20 cellular contexts compared by ENCODE assay signal in the genomic region with DNA sequence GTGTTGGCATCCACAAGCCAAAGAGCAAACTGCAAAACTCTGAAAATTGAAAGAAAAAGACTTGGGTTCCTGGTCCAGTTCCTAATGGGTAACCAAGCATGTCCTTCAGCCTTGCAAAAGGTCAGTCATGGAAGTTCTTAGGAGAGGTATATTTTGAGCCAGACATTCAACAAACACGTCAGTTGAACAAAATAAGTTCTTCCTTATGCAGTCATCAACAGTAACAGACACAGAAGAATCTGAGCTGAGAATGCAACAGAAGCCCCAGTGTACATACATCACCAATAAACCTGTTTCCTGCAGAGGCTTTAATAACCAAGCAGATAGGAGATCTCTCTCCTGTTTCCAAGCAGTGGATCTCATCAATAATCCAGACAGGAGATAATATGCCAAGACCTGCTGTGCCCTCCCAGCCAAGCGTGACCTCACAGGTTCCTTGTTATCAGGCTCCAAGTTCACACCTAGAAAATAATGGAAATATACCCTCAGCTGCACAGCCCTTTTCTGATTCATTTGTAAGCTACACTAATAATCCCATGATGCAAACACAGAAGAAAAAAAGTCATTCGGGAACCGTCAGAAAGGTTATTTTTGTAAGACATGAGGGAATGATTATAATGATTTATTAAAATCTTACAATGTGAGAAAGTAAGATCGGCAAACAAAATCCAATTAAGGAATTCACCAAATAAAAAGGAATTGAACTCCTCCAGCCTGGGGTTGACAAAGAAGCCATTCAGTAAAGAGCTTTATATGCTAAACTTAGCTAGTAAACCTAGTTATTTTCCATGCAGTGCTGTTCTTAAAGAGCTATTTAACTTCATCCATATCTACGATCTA.
DNase-seq lines count a peak whose midpoint lies in the region; TF ChIP-seq lines count a peak whose summit lies in the region.
"Had no signal": no experiment of that assay in that cellular context is flagged by ENCODE, and none has a peak within 500 bp of the region (broad histone marks: within the 10 kb centered on the region; RNA-seq: fewer than 3 reads in every experiment).

No MANE protein-coding gene starts in this region.

- peaks cover 10% of the 10 kb centered on the region for H3K27me3 Mint-ChIP-seq in progenitor cell of endocrine pancreas

- no peaks in the 10 kb centered on the region for H3K36me3 Mint-ChIP-seq in progenitor cell of endocrine pancreas (ENCODE audit: insufficient read depth)
- H3K36me3 Mint-ChIP-seq: WTC11 had no signal

- H3K4me3 Mint-ChIP-seq in progenitor cell of endocrine pancreas (ENCODE audit: low read depth), result no peak overlapping the region
- H3K4me3 Mint-ChIP-seq: activated T-helper 1 cell treated with anti-CD3 and anti-CD28 coated beads, Interleukin-12 subunit alpha, Interleukin-12 subunit beta, Interleukin-2, Interleukin-4 antibody, amounts not matched to agents 30 ng/mL and 10 ng/mL and 1 ng/mL, durations not matched to agents 14 hours and 24 hours and 36 hours; H9; WTC11 had no signal

- no peak overlapping the region for H3K4me3 ChIP-seq in fibroblast of mammary gland (ENCODE audit: control insufficient read depth, low read depth, low read length)
- H3K4me3 ChIP-seq: cardiac muscle cell, esophagus squamous epithelium, hepatocyte had no signal

- peak overlapping the region; percentile 34 for H3K27ac Mint-ChIP-seq in progenitor cell of endocrine pancreas
- H3K27ac Mint-ChIP-seq: activated T-helper 1 cell treated with anti-CD3 and anti-CD28 coated beads, Interleukin-12 subunit alpha, Interleukin-12 subunit beta, Interleukin-2, Interleukin-4 antibody, amounts not matched to agents 30 ng/mL and 10 ng/mL and 1 ng/mL, durations not matched to agents 14 hours and 24 hours and 36 hours; WTC11 had no signal

- TF ChIP-seq CTCF in fibroblast of mammary gland (conservative IDR thresholded peaks at IDR 0.05; ENCODE audit: control insufficient read depth, insufficient read depth, low read depth, low read length), result no peak
- no peak for TF ChIP-seq CTCF in progenitor cell of endocrine pancreas (IDR thresholded peaks at IDR 0.05; ENCODE audit: unreplicated experiment)
- TF ChIP-seq CTCF in GM20000 (IDR thresholded peaks at IDR 0.05; ENCODE audit: extremely low read depth, missing control alignments), result no peak

- peaks cover 44% of the 10 kb centered on the region for H3K4me1 Mint-ChIP-seq in progenitor cell of endocrine pancreas (ENCODE audit: low read depth)

- peak; percentile 23 for DNase-seq in EH (ENCODE audit: low read depth)
- DNase-seq in NCI-H526 (lab: John Stamatoyannopoulos, UW), result peak; percentile 84 to 85
- DNase-seq in fibroblast of mammary gland (ENCODE audit: low read depth), result peak; percentile 71
- DNase-seq in progenitor cell of endocrine pancreas (ENCODE audit: low spot score, unreplicated experiment), result no peak
- DNase-seq in GM20000 (ENCODE audit: low spot score), result no peak
- DNase-seq in NOMO-1 treated with DMSO at 0.1 percent for 48 hours (lab: John Stamatoyannopoulos, UW; ENCODE audit: unreplicated experiment), result no peak
- no peak for DNase-seq in NCI-H446 (lab: John Stamatoyannopoulos, UW)
- DNase-seq in activated gamma-delta T cell treated with Interleukin-2 at 50 U/mL for 16 hours, result no peak
- DNase-seq: esophagus squamous epithelium; H9; islet precursor cell; NCI-H2171 treated with DMSO at 0.1 percent for 48 hours; Right ventricle myocardium superior; stimulated activated CD4-positive, alpha-beta T cell treated with anti-CD3 and anti-CD28 coated beads, Interleukin-4, amount 100 ng/mL, for 4 hours; stimulated activated CD8-positive, alpha-beta memory T cell treated with anti-CD3 and anti-CD28 coated beads, Interleukin-4, amount 100 ng/mL, for 48 hours; T-helper 2 cell had no signal

- no peaks in the 10 kb centered on the region for H3K9me3 Mint-ChIP-seq in progenitor cell of endocrine pancreas (ENCODE audit: low read depth)
- H3K9me3 Mint-ChIP-seq: activated T-helper 1 cell treated with anti-CD3 and anti-CD28 coated beads, Interleukin-12 subunit alpha, Interleukin-12 subunit beta, Interleukin-2, Interleukin-4 antibody, amounts not matched to agents 30 ng/mL and 10 ng/mL and 1 ng/mL, durations not matched to agents 14 hours and 24 hours and 36 hours; H9; WTC11 had no signal

Comparison
In these comparisons a context has a peak if more than half of its experiments do, and no peak if none do; other contexts are left out.
1. DNase-seq: peak in EH (single experiment), NCI-H526 (2 of 2) and fibroblast of mammary gland (single experiment); none in progenitor cell of endocrine pancreas (single experiment), GM20000 (single experiment), NOMO-1 treated with DMSO at 0.1 percent for 48 hours (single experiment), NCI-H446 (0 of 2) and activated gamma-delta T cell treated with Interleukin-2 at 50 U/mL for 16 hours (single experiment).